ENCODE assay signal across 1 cellular context in the genomic region with DNA sequence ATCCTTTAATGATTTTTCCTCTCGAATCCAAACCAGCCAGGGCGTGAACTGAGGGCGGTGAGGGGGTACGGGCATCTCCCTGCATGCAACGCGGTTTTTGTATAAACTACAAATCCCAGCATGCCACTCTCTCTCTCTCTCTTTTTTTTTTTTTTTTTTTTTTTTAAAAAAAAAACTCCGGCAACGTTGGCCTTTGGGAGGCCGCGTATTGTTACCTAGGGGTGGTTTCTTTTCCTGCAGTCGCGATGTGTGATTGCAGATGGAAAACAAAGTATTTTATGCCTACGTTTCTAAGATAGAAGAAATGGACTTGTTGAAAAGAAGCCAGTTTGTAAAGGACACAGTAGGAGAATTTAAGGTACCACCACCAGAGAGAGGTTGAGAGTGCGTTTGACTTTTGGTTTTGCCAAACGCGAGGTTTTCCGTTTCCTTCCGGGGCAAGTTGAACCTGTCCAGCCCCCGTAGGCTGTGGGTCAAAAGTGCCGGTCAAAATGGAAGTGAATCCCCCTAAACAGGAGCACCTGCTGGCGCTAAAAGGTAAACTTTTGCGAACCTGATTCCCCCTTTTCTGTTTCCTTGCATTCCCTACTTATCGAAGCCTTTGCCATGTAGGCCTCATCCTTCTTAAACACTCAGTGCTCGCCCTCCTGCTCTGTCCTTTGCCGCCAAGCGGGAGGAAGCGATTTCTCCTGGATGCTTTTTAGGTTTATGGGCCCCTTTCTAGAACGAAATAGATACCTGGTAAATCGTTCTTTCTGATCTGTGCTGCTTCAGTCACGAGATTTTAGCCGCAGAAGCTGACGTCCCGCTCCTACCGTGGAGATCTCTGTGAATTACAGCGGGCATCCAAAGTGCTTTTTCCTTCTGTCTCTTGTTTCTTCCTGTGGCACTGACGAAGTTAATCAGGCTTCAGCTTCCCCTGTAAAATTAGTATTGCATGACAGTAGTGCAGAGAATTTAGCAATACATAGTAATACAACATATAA.
TF ChIP-seq lines count a peak whose summit lies in the region.

A gene with protein sequence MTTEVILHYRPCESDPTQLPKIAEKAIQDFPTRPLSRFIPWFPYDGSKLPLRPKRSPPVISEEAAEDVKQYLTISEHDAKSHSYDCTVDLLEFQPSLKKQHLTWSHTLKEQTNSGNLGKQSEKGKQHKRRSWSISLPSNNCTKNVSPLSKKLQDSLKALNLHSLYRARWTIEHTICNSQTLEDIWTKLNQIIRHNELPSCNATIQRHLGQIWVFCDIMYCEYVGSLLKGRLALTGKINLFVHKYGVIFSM (plus strand): TSS at position 458 of the 986 bp plus-strand sequence. CDS start 4,561 bp downstream, outside the sequence.
A gene with protein sequence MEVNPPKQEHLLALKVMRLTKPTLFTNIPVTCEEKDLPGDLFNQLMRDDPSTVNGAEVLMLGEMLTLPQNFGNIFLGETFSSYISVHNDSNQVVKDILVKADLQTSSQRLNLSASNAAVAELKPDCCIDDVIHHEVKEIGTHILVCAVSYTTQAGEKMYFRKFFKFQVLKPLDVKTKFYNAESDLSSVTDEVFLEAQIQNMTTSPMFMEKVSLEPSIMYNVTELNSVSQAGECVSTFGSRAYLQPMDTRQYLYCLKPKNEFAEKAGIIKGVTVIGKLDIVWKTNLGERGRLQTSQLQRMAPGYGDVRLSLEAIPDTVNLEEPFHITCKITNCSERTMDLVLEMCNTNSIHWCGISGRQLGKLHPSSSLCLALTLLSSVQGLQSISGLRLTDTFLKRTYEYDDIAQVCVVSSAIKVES (plus strand): TSS at position 458 of the 986 bp plus-strand sequence. CDS start 34 bp downstream, at position 492.

TF ChIP-seq in PFSK-1, 5 proteins besides CTCF, POLR2A, EP300 and RAD21 (continued from another document):
- TF ChIP-seq, protein P1, sequence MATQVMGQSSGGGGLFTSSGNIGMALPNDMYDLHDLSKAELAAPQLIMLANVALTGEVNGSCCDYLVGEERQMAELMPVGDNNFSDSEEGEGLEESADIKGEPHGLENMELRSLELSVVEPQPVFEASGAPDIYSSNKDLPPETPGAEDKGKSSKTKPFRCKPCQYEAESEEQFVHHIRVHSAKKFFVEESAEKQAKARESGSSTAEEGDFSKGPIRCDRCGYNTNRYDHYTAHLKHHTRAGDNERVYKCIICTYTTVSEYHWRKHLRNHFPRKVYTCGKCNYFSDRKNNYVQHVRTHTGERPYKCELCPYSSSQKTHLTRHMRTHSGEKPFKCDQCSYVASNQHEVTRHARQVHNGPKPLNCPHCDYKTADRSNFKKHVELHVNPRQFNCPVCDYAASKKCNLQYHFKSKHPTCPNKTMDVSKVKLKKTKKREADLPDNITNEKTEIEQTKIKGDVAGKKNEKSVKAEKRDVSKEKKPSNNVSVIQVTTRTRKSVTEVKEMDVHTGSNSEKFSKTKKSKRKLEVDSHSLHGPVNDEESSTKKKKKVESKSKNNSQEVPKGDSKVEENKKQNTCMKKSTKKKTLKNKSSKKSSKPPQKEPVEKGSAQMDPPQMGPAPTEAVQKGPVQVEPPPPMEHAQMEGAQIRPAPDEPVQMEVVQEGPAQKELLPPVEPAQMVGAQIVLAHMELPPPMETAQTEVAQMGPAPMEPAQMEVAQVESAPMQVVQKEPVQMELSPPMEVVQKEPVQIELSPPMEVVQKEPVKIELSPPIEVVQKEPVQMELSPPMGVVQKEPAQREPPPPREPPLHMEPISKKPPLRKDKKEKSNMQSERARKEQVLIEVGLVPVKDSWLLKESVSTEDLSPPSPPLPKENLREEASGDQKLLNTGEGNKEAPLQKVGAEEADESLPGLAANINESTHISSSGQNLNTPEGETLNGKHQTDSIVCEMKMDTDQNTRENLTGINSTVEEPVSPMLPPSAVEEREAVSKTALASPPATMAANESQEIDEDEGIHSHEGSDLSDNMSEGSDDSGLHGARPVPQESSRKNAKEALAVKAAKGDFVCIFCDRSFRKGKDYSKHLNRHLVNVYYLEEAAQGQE (IDR thresholded peaks at IDR 0.05; ENCODE audit: insufficient read depth in 1 of 2, low read depth in 2 of 2, low read length in 2 of 2), result no peak
TF ChIP-seq in PFSK-1: peak in this region for 3.
